Comparison of ENCODE assay signal across 30 cellular contexts in genomic region chr3:45009868-45010267, GRCh38. TPM values are rescaled to one million over a fixed set of nuclear protein-coding genes. Genes with fewer than 3 reads are reported as not detected.
DNase-seq lines count a peak whose midpoint lies in the region; ATAC-seq and TF ChIP-seq lines count a peak whose summit lies in the region.
"Had no signal": no experiment of that assay in that cellular context is flagged by ENCODE, and none has a peak within 500 bp of the region (broad histone marks: within the 10 kb centered on the region; RNA-seq: fewer than 3 reads in every experiment).

No MANE protein-coding gene starts in this region.

- 96 to 100% methylated on average over 1 of the region's 1 CpG for WGBS in transverse colon (ENCODE audit: low coverage in 1 of 2), 2 donors

- POLR2A ChIA-PET in activated CD8-positive, alpha-beta T cell treated with anti-CD3 and anti-CD28 coated beads, Interleukin-2, amount 10 ng/mL, durations not matched to agents 7 days and 5 days (lab: Charles Lee): no interaction called here
- POLR2A ChIA-PET in activated CD8-positive, alpha-beta T cell treated with anti-CD3 and anti-CD28 coated beads for 36 hours (lab: Charles Lee): no interaction called here

- DNase-seq in activated CD8-positive, alpha-beta T cell treated with anti-CD3 and anti-CD28 coated beads, Interleukin-2, amount 10 ng/mL, durations not matched to agents 7 days and 5 days: no peak
- DNase-seq in activated CD8-positive, alpha-beta T cell treated with anti-CD3 and anti-CD28 coated beads for 36 hours: no peak
- no peak for DNase-seq in transverse colon
- no peak for DNase-seq in AML-193 (lab: John Stamatoyannopoulos, UW)
- DNase-seq: activated CD4-positive, alpha-beta T cell treated with anti-CD3 and anti-CD28 coated beads for 36 hours; activated naive CD4-positive, alpha-beta T cell treated with Interleukin-2 at 50 U/mL for 16 hours; amniotic stem cell; CD8-positive, alpha-beta T cell; effector CD8-positive, alpha-beta T cell; erythroblast; foreskin melanocyte; hippocampal formation; MV-4-11; NCI-H1694; NCI-H446 treated with DMSO at 0.1 percent for 48 hours; nephron progenitor cell; pancreas; RPMI8226; stimulated activated CD4-positive, alpha-beta T cell treated with anti-CD3 and anti-CD28 coated beads, Interleukin-4, amount 100 ng/mL, for 4 hours; stimulated activated naive B cell treated with anti-CD40 and anti-IgM and Interleukin-4, amounts not matched to agents 10 μg/mL and 1 μg/mL and 100 μg/mL, for 72 hours; testis had no signal

- H3K4me1 Mint-ChIP-seq in activated CD8-positive, alpha-beta T cell treated with anti-CD3 and anti-CD28 coated beads, Interleukin-2, amount 10 ng/mL, durations not matched to agents 7 days and 5 days (ENCODE audit: low read depth): peaks cover 15% of the 10 kb centered on the region
- H3K4me1 Mint-ChIP-seq in activated CD8-positive, alpha-beta T cell treated with anti-CD3 and anti-CD28 coated beads for 36 hours (ENCODE audit: low read depth): peaks cover 15% of the 10 kb centered on the region
- peaks cover 37% of the 10 kb centered on the region for H3K4me1 Mint-ChIP-seq in dendritic cell treated with granulocyte-macrophage colony-stimulating factor and Interleukin-4, amounts not matched to agents 40 ng/mL and 50 ng/mL, for 4 days (ENCODE audit: low read depth)
- peaks cover 59% of the 10 kb centered on the region for H3K4me1 Mint-ChIP-seq in nephron

- H3K4me1 ChIP-seq in transverse colon: peaks cover 13 to 30% (median 17%) of the 10 kb centered on the region in 4 donors
- H3K4me1 ChIP-seq: pancreas had no signal

- no peak for ATAC-seq in activated CD8-positive, alpha-beta T cell treated with anti-CD3 and anti-CD28 coated beads, Interleukin-2, amount 10 ng/mL, durations not matched to agents 7 days and 5 days
- no peak for ATAC-seq in activated CD8-positive, alpha-beta T cell treated with anti-CD3 and anti-CD28 coated beads for 36 hours
- ATAC-seq in HG02981 (IDR thresholded peaks at IDR 0.05; ENCODE audit: unreplicated experiment) (no peak), HG03439 (IDR thresholded peaks at IDR 0.05; ENCODE audit: unreplicated experiment) (no peak)
- ATAC-seq: activated CD4-positive, alpha-beta T cell treated with anti-CD3 and anti-CD28 coated beads for 36 hours; CD8-positive, alpha-beta T cell; GM12878; HepG2; left lobe of liver; pancreas; stimulated activated naive B cell treated with anti-CD40 and anti-IgM and Interleukin-4, amounts not matched to agents 10 μg/mL and 1 μg/mL and 100 μg/mL, for 72 hours had no signal

- in situ Hi-C loops in transverse colon (cut with MboI; ENCODE audit: low pct_ligation_motif_present in 1 of 4, low pct_unique_long_range_greater_than_20kb in 1 of 4, low sequenced_read_pairs in 3 of 4): no loop called here

- H3K36me3 Mint-ChIP-seq in activated CD8-positive, alpha-beta T cell treated with anti-CD3 and anti-CD28 coated beads, Interleukin-2, amount 10 ng/mL, durations not matched to agents 7 days and 5 days (ENCODE audit: low read depth): peaks cover 52% of the 10 kb centered on the region
- peaks cover 44% of the 10 kb centered on the region for H3K36me3 Mint-ChIP-seq in activated CD8-positive, alpha-beta T cell treated with anti-CD3 and anti-CD28 coated beads for 36 hours (ENCODE audit: low read depth)
- H3K36me3 Mint-ChIP-seq in dendritic cell treated with granulocyte-macrophage colony-stimulating factor and Interleukin-4, amounts not matched to agents 40 ng/mL and 50 ng/mL, for 4 days (ENCODE audit: low read depth): peaks cover 65% of the 10 kb centered on the region
- H3K36me3 Mint-ChIP-seq in nephron (ENCODE audit: low read depth): peaks cover 66% of the 10 kb centered on the region

- H3K27me3 Mint-ChIP-seq in activated CD8-positive, alpha-beta T cell treated with anti-CD3 and anti-CD28 coated beads, Interleukin-2, amount 10 ng/mL, durations not matched to agents 7 days and 5 days (ENCODE audit: low read depth): no peaks in the 10 kb centered on the region
- H3K27me3 Mint-ChIP-seq in activated CD8-positive, alpha-beta T cell treated with anti-CD3 and anti-CD28 coated beads for 36 hours: no peaks in the 10 kb centered on the region
- no peaks in the 10 kb centered on the region for H3K27me3 Mint-ChIP-seq in dendritic cell treated with granulocyte-macrophage colony-stimulating factor and Interleukin-4, amounts not matched to agents 40 ng/mL and 50 ng/mL, for 4 days
- no peaks in the 10 kb centered on the region for H3K27me3 Mint-ChIP-seq in nephron (ENCODE audit: low read depth)
- H3K27me3 Mint-ChIP-seq: activated CD4-positive, alpha-beta T cell treated with anti-CD3 and anti-CD28 coated beads for 36 hours; stimulated activated naive B cell treated with anti-CD40 and anti-IgM and Interleukin-4, amounts not matched to agents 10 μg/mL and 1 μg/mL and 100 μg/mL, for 72 hours had no signal

- H3K27ac ChIP-seq in transverse colon: peak overlapping the region; percentile 76 to 79 (median 78)
- H3K27ac ChIP-seq: pancreas had no signal

- TF ChIP-seq EP300 in transverse colon (IDR thresholded peaks at IDR 0.05; ENCODE audit: low read depth): no peak

- intact Hi-C loops in activated CD8-positive, alpha-beta T cell treated with anti-CD3 and anti-CD28 coated beads for 36 hours (cut with micrococcal nuclease): no loop called here
- intact Hi-C loops in dendritic cell treated with granulocyte-macrophage colony-stimulating factor and Interleukin-4, amounts not matched to agents 40 ng/mL and 50 ng/mL, for 4 days (cut with micrococcal nuclease): no loop called here
- intact Hi-C loops in transverse colon (cut with DNase I; ENCODE audit: low total_unique reads): no loop called here

- H3K36me3 ChIP-seq in transverse colon: peaks cover 0 to 5% (median 2%) of the 10 kb centered on the region in 4 donors
- H3K36me3 ChIP-seq: breast epithelium had no signal

- H3K4me3 Mint-ChIP-seq in activated CD8-positive, alpha-beta T cell treated with anti-CD3 and anti-CD28 coated beads, Interleukin-2, amount 10 ng/mL, durations not matched to agents 7 days and 5 days: no peak overlapping the region
- H3K4me3 Mint-ChIP-seq in activated CD8-positive, alpha-beta T cell treated with anti-CD3 and anti-CD28 coated beads for 36 hours: no peak overlapping the region
- H3K4me3 Mint-ChIP-seq in dendritic cell treated with granulocyte-macrophage colony-stimulating factor and Interleukin-4, amounts not matched to agents 40 ng/mL and 50 ng/mL, for 4 days: no peak overlapping the region
- H3K4me3 Mint-ChIP-seq in nephron: no peak overlapping the region
- H3K4me3 Mint-ChIP-seq: activated CD4-positive, alpha-beta T cell treated with anti-CD3 and anti-CD28 coated beads for 36 hours; CD8-positive, alpha-beta T cell; nephron progenitor cell; stimulated activated naive B cell treated with anti-CD40 and anti-IgM and Interleukin-4, amounts not matched to agents 10 μg/mL and 1 μg/mL and 100 μg/mL, for 72 hours had no signal

- H3K9me3 Mint-ChIP-seq in activated CD8-positive, alpha-beta T cell treated with anti-CD3 and anti-CD28 coated beads, Interleukin-2, amount 10 ng/mL, durations not matched to agents 7 days and 5 days (ENCODE audit: insufficient read depth): peaks cover 6% of the 10 kb centered on the region
- H3K9me3 Mint-ChIP-seq in activated CD8-positive, alpha-beta T cell treated with anti-CD3 and anti-CD28 coated beads for 36 hours: peaks cover 3% of the 10 kb centered on the region
- H3K9me3 Mint-ChIP-seq in dendritic cell treated with granulocyte-macrophage colony-stimulating factor and Interleukin-4, amounts not matched to agents 40 ng/mL and 50 ng/mL, for 4 days: no peaks in the 10 kb centered on the region
- H3K9me3 Mint-ChIP-seq in nephron: peaks cover 8% of the 10 kb centered on the region
- H3K9me3 Mint-ChIP-seq: CD8-positive, alpha-beta T cell had no signal

- TF ChIP-seq CTCF in activated CD8-positive, alpha-beta T cell treated with anti-CD3 and anti-CD28 coated beads for 36 hours (IDR thresholded peaks at IDR 0.05): no peak
- TF ChIP-seq CTCF in nephron (IDR thresholded peaks at IDR 0.05; ENCODE audit: unreplicated experiment in 3 of 3): no peak
- no peak for TF ChIP-seq CTCF in transverse colon (IDR thresholded peaks at IDR 0.05)

- no peak overlapping the region for H3K4me3 ChIP-seq in transverse colon
- H3K4me3 ChIP-seq: breast epithelium, GM12878, pancreas, right atrium auricular region, testis had no signal

- CTCF ChIA-PET in activated CD8-positive, alpha-beta T cell treated with anti-CD3 and anti-CD28 coated beads, Interleukin-2, amount 10 ng/mL, durations not matched to agents 7 days and 5 days (lab: Charles Lee): interaction anchor here (1.6 kb wide), 1 partner anchor 17 kb away, joined by 6 read pairs; no protein-coding TSS in a partner anchor
- CTCF ChIA-PET in activated CD8-positive, alpha-beta T cell treated with anti-CD3 and anti-CD28 coated beads for 36 hours (lab: Charles Lee): no interaction called here

- no peaks in the 10 kb centered on the region for H3K27me3 ChIP-seq in transverse colon
- H3K27me3 ChIP-seq: breast epithelium, pancreas, right atrium auricular region, testis had no signal

- no peak for TF ChIP-seq POLR2A in transverse colon (IDR thresholded peaks at IDR 0.05)

- H3K9me3 ChIP-seq in transverse colon: no peaks in the 10 kb centered on the region
- H3K9me3 ChIP-seq: breast epithelium, pancreas, testis had no signal

- peak overlapping the region; percentile 35 for H3K27ac Mint-ChIP-seq in activated CD8-positive, alpha-beta T cell treated with anti-CD3 and anti-CD28 coated beads, Interleukin-2, amount 10 ng/mL, durations not matched to agents 7 days and 5 days
- H3K27ac Mint-ChIP-seq in activated CD8-positive, alpha-beta T cell treated with anti-CD3 and anti-CD28 coated beads for 36 hours: no peak overlapping the region
- peak overlapping the region; percentile 88 for H3K27ac Mint-ChIP-seq in dendritic cell treated with granulocyte-macrophage colony-stimulating factor and Interleukin-4, amounts not matched to agents 40 ng/mL and 50 ng/mL, for 4 days
- H3K27ac Mint-ChIP-seq in nephron: peak overlapping the region; percentile 45 to 90 (median 52)
- H3K27ac Mint-ChIP-seq: activated CD4-positive, alpha-beta T cell treated with anti-CD3 and anti-CD28 coated beads for 36 hours; CD8-positive, alpha-beta T cell; stimulated activated naive B cell treated with anti-CD40 and anti-IgM and Interleukin-4, amounts not matched to agents 10 μg/mL and 1 μg/mL and 100 μg/mL, for 72 hours had no signal

RNA-seq across cellular contexts. Expression of gene CLEC3B, which starts 16.2 kb away (rescaled TPM):
- under 1 TPM; 0.29 TPM for total RNA-seq in activated CD8-positive, alpha-beta T cell treated with anti-CD3 and anti-CD28 coated beads, Interleukin-2, amount 10 ng/mL, durations not matched to agents 7 days and 5 days
- not detected for total RNA-seq in activated CD8-positive, alpha-beta T cell treated with anti-CD3 and anti-CD28 coated beads for 36 hours
- 10 to 100 TPM in 3 of 4 donors, 1 to 10 TPM in 1; 6.0 to 70.7 (median 16.4) TPM for total RNA-seq in transverse colon
- total RNA-seq: activated CD4-positive, alpha-beta T cell treated with anti-CD3 and anti-CD28 coated beads for 36 hours; HepG2 had no signal

RNA-seq across cellular contexts. Expression of gene EXOSC7, which starts 33.8 kb away (rescaled TPM):
- 10 to 100 TPM; 49.5 to 50.1 TPM for total RNA-seq in activated CD8-positive, alpha-beta T cell treated with anti-CD3 and anti-CD28 coated beads, Interleukin-2, amount 10 ng/mL, durations not matched to agents 7 days and 5 days
- 10 to 100 TPM; 79.8 to 80.7 TPM for total RNA-seq in activated CD8-positive, alpha-beta T cell treated with anti-CD3 and anti-CD28 coated beads for 36 hours
- total RNA-seq in transverse colon: 10 to 100 TPM; 20.3 to 46.4 (median 38.8) TPM

RNA-seq across cellular contexts. Expression of gene ZDHHC3, which starts 33.9 kb away (rescaled TPM):
- 10 to 100 TPM; 62.3 to 71.3 TPM for total RNA-seq in activated CD8-positive, alpha-beta T cell treated with anti-CD3 and anti-CD28 coated beads, Interleukin-2, amount 10 ng/mL, durations not matched to agents 7 days and 5 days
- total RNA-seq in activated CD8-positive, alpha-beta T cell treated with anti-CD3 and anti-CD28 coated beads for 36 hours: 10 to 100 TPM; 28.6 to 36.0 TPM
- 100 to 1,000 TPM; 142 to 258 (median 170) TPM for total RNA-seq in transverse colon

Comparison
In these comparisons a context has a peak if more than half of its experiments do, and no peak if none do; other contexts are left out.
1. RNA of gene CLEC3B, which starts 16.2 kb away (total RNA-seq): 6.0 to 70.7 TPM in transverse colon; 0.29 TPM in activated CD8-positive, alpha-beta T cell treated with anti-CD3 and anti-CD28 coated beads, Interleukin-2, amount 10 ng/mL, durations not matched to agents 7 days and 5 days and not detected in activated CD8-positive, alpha-beta T cell treated with anti-CD3 and anti-CD28 coated beads for 36 hours; every median in the first group is over 4 times any median in the second.